Comparison of ENCODE assay signal across 7 cellular contexts in genomic region chr9:69412741-69413150, GRCh38.
A peak's percentile ranks its signal among the peaks of the same experiment; 100 is the strongest.
DNase-seq lines count a peak whose midpoint lies in the region; ATAC-seq and TF ChIP-seq lines count a peak whose summit lies in the region.

No MANE protein-coding gene starts in this region.

- H3K27me3 ChIP-seq in Peyer's patch, result no peaks in the 10 kb centered on the region

- no peaks in the 10 kb centered on the region for H3K79me2 ChIP-seq in OCI-LY7 (ENCODE audit: insufficient read depth, low read depth, low read length)

- no peak overlapping the region for H3K4me3 Mint-ChIP-seq in neural crest cell
- H3K4me3 Mint-ChIP-seq in effector memory CD8-positive, alpha-beta T cell, result no peak overlapping the region

- H3K27ac ChIP-seq in OCI-LY7 (ENCODE audit: low read depth, low read length, poor library complexity, severe bottlenecking) (no peak overlapping the region), Peyer's patch (no peak overlapping the region)

- H3K36me3 Mint-ChIP-seq in neural crest cell (ENCODE audit: low read depth), result no peaks in the 10 kb centered on the region
- H3K36me3 Mint-ChIP-seq in effector memory CD8-positive, alpha-beta T cell (ENCODE audit: insufficient read depth), result no peaks in the 10 kb centered on the region

- ATAC-seq in effector memory CD8-positive, alpha-beta T cell (replicated peaks), result no peak

- H3K36me3 ChIP-seq in OCI-LY7 (ENCODE audit: insufficient read depth, low read length) (no peaks in the 10 kb centered on the region), Peyer's patch (no peaks in the 10 kb centered on the region)

- no peaks in the 10 kb centered on the region for H3K9me3 Mint-ChIP-seq in neural crest cell
- no peaks in the 10 kb centered on the region for H3K9me3 Mint-ChIP-seq in effector memory CD8-positive, alpha-beta T cell

- DNase-seq in OCI-LY7 (ENCODE audit: low spot score) (no peak), fibroblast of gingiva (ENCODE audit: low read depth) (peak; percentile 59), neural crest cell (ENCODE audit: low read depth, low spot score) (peak; percentile 74), Peyer's patch (no peak), NCI-H1930 (lab: John Stamatoyannopoulos, UW) (no peak)
- no peak for DNase-seq in effector memory CD8-positive, alpha-beta T cell

- H2AFZ ChIP-seq in OCI-LY7 (ENCODE audit: low read length), result no peak overlapping the region

- H3K27me3 Mint-ChIP-seq in neural crest cell (ENCODE audit: low read depth), result peaks cover 3% of the 10 kb centered on the region
- H3K27me3 Mint-ChIP-seq in effector memory CD8-positive, alpha-beta T cell, result peaks cover 21 to 43% of the 10 kb centered on the region in 2 donors

- no peak overlapping the region for H3K4me2 ChIP-seq in OCI-LY7 (ENCODE audit: low read length)

- TF ChIP-seq CTCF in GM12873 (IDR thresholded peaks at IDR 0.05; ENCODE audit: insufficient read depth, low read depth, low read length, missing control alignments), result peak; percentile 27
- TF ChIP-seq CTCF in OCI-LY7 (conservative IDR thresholded peaks at IDR 0.05; ENCODE audit: low read length), result peak; percentile 48
- TF ChIP-seq CTCF in neural crest cell (conservative IDR thresholded peaks at IDR 0.05), result peak; percentile 72
- peak in 3 of 6 experiments; percentile 16 to 32 (median 27) for TF ChIP-seq CTCF in Peyer's patch (IDR thresholded peaks at IDR 0.05)

- CTCF ChIA-PET in OCI-LY7 (lab: Charles Lee; ENCODE audit: unreplicated experiment), result no interaction called here

- H3K4me1 Mint-ChIP-seq in neural crest cell, result peaks cover 11% of the 10 kb centered on the region
- no peaks in the 10 kb centered on the region for H3K4me1 Mint-ChIP-seq in effector memory CD8-positive, alpha-beta T cell (ENCODE audit: low read depth in 2 of 2)

- H4K20me1 ChIP-seq in OCI-LY7 (ENCODE audit: insufficient read depth, low read length), result no peaks in the 10 kb centered on the region

- TF ChIP-seq POLR2A in Peyer's patch (IDR thresholded peaks at IDR 0.05), result no peak

- BruUV-seq in OCI-LY7 (replicated peaks; lab: Mats Ljungman, UMichigan), result no TSS peak

- POLR2A ChIA-PET in OCI-LY7 (lab: Charles Lee), result interaction anchor here (0.7 kb wide), 1 partner anchor 71 kb away, joined by 3 read pairs; no protein-coding TSS in a partner anchor

- no peak overlapping the region for H3K4me3 ChIP-seq in OCI-LY7 (ENCODE audit: low read depth, low read length, poor library complexity, severe bottlenecking)
- peak overlapping the region in 1 of 4 donors; percentile 3 for H3K4me3 ChIP-seq in Peyer's patch

- intact Hi-C loops in OCI-LY7 (cut with micrococcal nuclease; ENCODE audit: unreplicated experiment), result no loop called here

- no peak overlapping the region for H3K27ac Mint-ChIP-seq in neural crest cell (ENCODE audit: unreplicated experiment)
- no peak overlapping the region for H3K27ac Mint-ChIP-seq in effector memory CD8-positive, alpha-beta T cell

- H3K9me2 ChIP-seq in OCI-LY7 (ENCODE audit: insufficient read depth, low read length), result no peaks in the 10 kb centered on the region

- H3K9me3 ChIP-seq in OCI-LY7 (ENCODE audit: low read length) (no peaks in the 10 kb centered on the region), Peyer's patch (no peaks in the 10 kb centered on the region)

- no peaks in the 10 kb centered on the region for H3K4me1 ChIP-seq in OCI-LY7 (ENCODE audit: insufficient read depth, low read length, poor library complexity, severe bottlenecking)
- no peaks in the 10 kb centered on the region for H3K4me1 ChIP-seq in Peyer's patch

Comparison
In these comparisons a context has a peak if more than half of its experiments do, and no peak if none do; other contexts are left out.
1. DNase-seq: peak in fibroblast of gingiva (single experiment) and neural crest cell (single experiment); none in OCI-LY7 (single experiment), Peyer's patch (0 of 3), effector memory CD8-positive, alpha-beta T cell (0 of 3) and NCI-H1930 (0 of 2).